In genomic region chr12:124498178-124498869, GRCh38 we compare ENCODE assay signal across 9 cellular contexts.
DNase-seq lines count a peak whose midpoint lies in the region; ATAC-seq and TF ChIP-seq lines count a peak whose summit lies in the region.
"Had no signal": no experiment of that assay in that cellular context is flagged by ENCODE, and none has a peak within 500 bp of the region (broad histone marks: within the 10 kb centered on the region; RNA-seq: fewer than 3 reads in every experiment).

No MANE protein-coding gene starts in this region.

- in situ Hi-C loops in HAP-1 (cut with MboI; ENCODE audit: low sequenced_read_pairs): no loop called here

- H3K4me1 Mint-ChIP-seq in CD4-positive, CD25-positive, alpha-beta regulatory T cell: peaks cover 0 to 75% (median 24%) of the 10 kb centered on the region in 4 donors
- peaks cover 45% of the 10 kb centered on the region for H3K4me1 Mint-ChIP-seq in T-helper 17 cell
- peaks cover 29% of the 10 kb centered on the region for H3K4me1 Mint-ChIP-seq in progenitor cell of endocrine pancreas (ENCODE audit: low read depth)

- no peak overlapping the region for H3K4me3 ChIP-seq in CD4-positive, CD25-positive, alpha-beta regulatory T cell (ENCODE audit: low read depth, low read length)
- H3K4me3 ChIP-seq in fibroblast of mammary gland (ENCODE audit: control insufficient read depth, low read depth, low read length) (no peak overlapping the region), HAP-1 (no peak overlapping the region)
- H3K4me3 ChIP-seq in effector memory CD4-positive, alpha-beta T cell (ENCODE audit: insufficient read depth, low read depth, low read length, poor library complexity, severe bottlenecking): no peak overlapping the region

- no peak overlapping the region for H3K4me3 Mint-ChIP-seq in CD4-positive, CD25-positive, alpha-beta regulatory T cell
- H3K4me3 Mint-ChIP-seq in T-helper 17 cell: no peak overlapping the region
- H3K4me3 Mint-ChIP-seq in progenitor cell of endocrine pancreas (ENCODE audit: low read depth): no peak overlapping the region

- H3K36me3 Mint-ChIP-seq in CD4-positive, CD25-positive, alpha-beta regulatory T cell: peaks cover 4% of the 10 kb centered on the region
- peaks cover 3% of the 10 kb centered on the region for H3K36me3 Mint-ChIP-seq in T-helper 17 cell (ENCODE audit: low read depth)
- peaks cover 3% of the 10 kb centered on the region for H3K36me3 Mint-ChIP-seq in progenitor cell of endocrine pancreas (ENCODE audit: insufficient read depth)

- no peak for ATAC-seq in CD4-positive, CD25-positive, alpha-beta regulatory T cell (ENCODE audit: low read depth in 2 of 2)
- no peak for ATAC-seq in T-helper 17 cell
- ATAC-seq in GM18870 (IDR thresholded peaks at IDR 0.05; ENCODE audit: unreplicated experiment): no peak

- H3K9me3 Mint-ChIP-seq in CD4-positive, CD25-positive, alpha-beta regulatory T cell: no peaks in the 10 kb centered on the region
- H3K9me3 Mint-ChIP-seq in progenitor cell of endocrine pancreas (ENCODE audit: low read depth): no peaks in the 10 kb centered on the region

- peak overlapping the region; percentile 10 to 42 (median 30) for H3K27ac Mint-ChIP-seq in CD4-positive, CD25-positive, alpha-beta regulatory T cell
- H3K27ac Mint-ChIP-seq in T-helper 17 cell (peak overlapping the region; percentile 90), progenitor cell of endocrine pancreas (peak overlapping the region; percentile 19)

- H3K36me3 ChIP-seq in CD4-positive, CD25-positive, alpha-beta regulatory T cell (ENCODE audit: control insufficient read depth, insufficient read depth, low read length): no peaks in the 10 kb centered on the region
- H3K36me3 ChIP-seq in HAP-1 (replicated peaks): peaks cover 6% of the 10 kb centered on the region; the same call in 1 of the 2 replicates
- H3K36me3 ChIP-seq in effector memory CD4-positive, alpha-beta T cell (ENCODE audit: control insufficient read depth, insufficient read depth, low read length): no peaks in the 10 kb centered on the region

- no peaks in the 10 kb centered on the region for H3K9me3 ChIP-seq in CD4-positive, CD25-positive, alpha-beta regulatory T cell (ENCODE audit: control insufficient read depth in 2 of 2, low read length in 2 of 2)
- H3K9me3 ChIP-seq in T-helper 17 cell (ENCODE audit: control insufficient read depth, low read length, poor library complexity, severe bottlenecking) (no peaks in the 10 kb centered on the region), HAP-1 (no peaks in the 10 kb centered on the region)
- H3K9me3 ChIP-seq in effector memory CD4-positive, alpha-beta T cell (ENCODE audit: control insufficient read depth, low read length): no peaks in the 10 kb centered on the region

- no peaks in the 10 kb centered on the region for H3K27me3 Mint-ChIP-seq in CD4-positive, CD25-positive, alpha-beta regulatory T cell
- no peaks in the 10 kb centered on the region for H3K27me3 Mint-ChIP-seq in T-helper 17 cell
- no peaks in the 10 kb centered on the region for H3K27me3 Mint-ChIP-seq in progenitor cell of endocrine pancreas

- peaks cover 24% of the 10 kb centered on the region for H3K4me1 ChIP-seq in CD4-positive, CD25-positive, alpha-beta regulatory T cell (ENCODE audit: control insufficient read depth, insufficient read depth, low read length, poor library complexity, severe bottlenecking)
- H3K4me1 ChIP-seq in HAP-1: peaks cover 4% of the 10 kb centered on the region; the same call in 1 of the 2 replicates
- H3K4me1 ChIP-seq in effector memory CD4-positive, alpha-beta T cell (ENCODE audit: control insufficient read depth, insufficient read depth, low read length, poor library complexity, severe bottlenecking): peaks cover 19% of the 10 kb centered on the region

- no peak for DNase-seq in CD4-positive, CD25-positive, alpha-beta regulatory T cell
- DNase-seq in T-helper 17 cell (no peak), fibroblast of mammary gland (ENCODE audit: low read depth) (peak; percentile 78), progenitor cell of endocrine pancreas (ENCODE audit: low spot score, unreplicated experiment) (no peak), HAP-1 (ENCODE audit: low spot score in 2 of 2) (no peak), NCI-H128 (lab: John Stamatoyannopoulos, UW; ENCODE audit: unreplicated experiment) (no peak)
- DNase-seq in effector memory CD4-positive, alpha-beta T cell: no peak
- DNase-seq: NCI-H1092 treated with DMSO at 0.1 percent for 48 hours had no signal

- TF ChIP-seq CTCF in fibroblast of mammary gland (conservative IDR thresholded peaks at IDR 0.05; ENCODE audit: control insufficient read depth, insufficient read depth, low read depth, low read length) (no peak), progenitor cell of endocrine pancreas (IDR thresholded peaks at IDR 0.05; ENCODE audit: unreplicated experiment) (no peak)

- no peak overlapping the region for H3K27ac ChIP-seq in CD4-positive, CD25-positive, alpha-beta regulatory T cell (ENCODE audit: insufficient read depth, low read length, poor library complexity, severe bottlenecking)
- H3K27ac ChIP-seq in effector memory CD4-positive, alpha-beta T cell (ENCODE audit: insufficient read depth, low read length, poor library complexity, severe bottlenecking): no peak overlapping the region

- no peaks in the 10 kb centered on the region for H3K27me3 ChIP-seq in CD4-positive, CD25-positive, alpha-beta regulatory T cell (ENCODE audit: control insufficient read depth, insufficient read depth, low read length)
- no peaks in the 10 kb centered on the region for H3K27me3 ChIP-seq in HAP-1 (ENCODE audit: low read depth)
- H3K27me3 ChIP-seq in effector memory CD4-positive, alpha-beta T cell (replicated peaks; ENCODE audit: control insufficient read depth, insufficient read depth, low read length, poor library complexity, severe bottlenecking): no peaks in the 10 kb centered on the region

Comparison
In these comparisons a context has a peak if more than half of its experiments do, and no peak if none do; other contexts are left out.
1. H3K27ac Mint-ChIP-seq: peak in every context shown above with its lines; median percentile 90 in T-helper 17 cell; 30 in CD4-positive, CD25-positive, alpha-beta regulatory T cell; 19 in progenitor cell of endocrine pancreas.